In genomic region chr9:127519301-127520166, GRCh38 we compare ENCODE assay signal across 8 cellular contexts.
DNase-seq lines count a peak whose midpoint lies in the region; ATAC-seq lines count a peak whose summit lies in the region.

No MANE protein-coding gene starts in this region.

- peak; percentile 49 for DNase-seq in activated naive CD4-positive, alpha-beta T cell treated with Interleukin-2 at 50 U/mL for 16 hours
- no peak for DNase-seq in activated naive CD4-positive, alpha-beta T cell (lab: John Stamatoyannopoulos, UW)
- peak; percentile 41 to 50 for DNase-seq in activated CD4-positive, alpha-beta T cell treated with anti-CD3 and anti-CD28 coated beads, Interleukin-2, amount 50 U/mL, for 48 hours
- DNase-seq in fibroblast of peridontal ligament (ENCODE audit: extremely low read depth) (peak; percentile 96), NCI-H2171 (lab: John Stamatoyannopoulos, UW) (no peak)

- peak overlapping the region; percentile 19 for H3K4me3 ChIP-seq in skeletal muscle satellite cell (ENCODE audit: low read length)

- H3K9ac ChIP-seq in skeletal muscle satellite cell (ENCODE audit: low read depth, low read length) = peak overlapping the region; percentile 85

- no peaks in the 10 kb centered on the region for H3K9me3 ChIP-seq in skeletal muscle satellite cell (replicated peaks; ENCODE audit: low read length)

- H3K36me3 ChIP-seq in skeletal muscle satellite cell (ENCODE audit: insufficient read depth, low read length) = peaks cover 69% of the 10 kb centered on the region

- H3K27me3 ChIP-seq in skeletal muscle satellite cell (ENCODE audit: control insufficient read depth, insufficient read depth, low read length) = no peaks in the 10 kb centered on the region

- ATAC-seq in GM18858 (IDR thresholded peaks at IDR 0.05; ENCODE audit: unreplicated experiment) = no peak
- ATAC-seq in HG03442 (IDR thresholded peaks at IDR 0.05; ENCODE audit: unreplicated experiment) = no peak

- peaks cover 86% of the 10 kb centered on the region for H3K4me1 ChIP-seq in skeletal muscle satellite cell (ENCODE audit: control insufficient read depth, insufficient read depth, low read length)

- H3K4me2 ChIP-seq in skeletal muscle satellite cell (ENCODE audit: low read length) = peak overlapping the region; percentile 68

Comparison
In these comparisons a context has a peak if more than half of its experiments do, and no peak if none do; other contexts are left out.
1. DNase-seq: peak in activated naive CD4-positive, alpha-beta T cell treated with Interleukin-2 at 50 U/mL for 16 hours (single experiment), activated CD4-positive, alpha-beta T cell treated with anti-CD3 and anti-CD28 coated beads, Interleukin-2, amount 50 U/mL, for 48 hours (2 of 2) and fibroblast of peridontal ligament (single experiment); none in activated naive CD4-positive, alpha-beta T cell (0 of 4) and NCI-H2171 (single experiment).